Comparison of ENCODE assay signal across 25 cellular contexts in genomic region chr10:67553266-67553665, GRCh38.
"Had no signal": no experiment of that assay in that cellular context is flagged by ENCODE, and none has a peak within 500 bp of the region (broad histone marks: within the 10 kb centered on the region; RNA-seq: fewer than 3 reads in every experiment).

No MANE protein-coding gene starts in this region.

- DNase-seq: naive thymus-derived CD8-positive, alpha-beta T cell; nephron progenitor cell; nucleus accumbens; pancreas; right cardiac atrium; right lobe of liver; sigmoid colon; small intestine; stimulated activated CD4-positive, alpha-beta T cell treated with anti-CD3 and anti-CD28 coated beads, Interleukin-15, amount 100 ng/mL, for 24 hours; stimulated activated CD4-positive, alpha-beta T cell treated with anti-CD3 and anti-CD28 coated beads, Interleukin-2, amount 100 ng/mL, for 24 hours; stimulated activated CD4-positive, alpha-beta T cell treated with anti-CD3 and anti-CD28 coated beads, Interleukin-2, amount 100 ng/mL, for 48 hours; stimulated activated CD4-positive, alpha-beta T cell treated with anti-CD3 and anti-CD28 coated beads, Interleukin-4, amount 100 ng/mL, for 24 hours; stimulated activated naive B cell treated with anti-CD40 and anti-IgM and Interleukin-4, amounts not matched to agents 10 μg/mL and 1 μg/mL and 100 μg/mL, for 72 hours; stimulated activated naive CD4-positive, alpha-beta T cell treated with Interleukin-2 at 50 U/mL for 16 hours; stomach; thyroid gland; trophoblast cell; upper lobe of left lung had no signal

- H3K9me3 ChIP-seq: neutrophil, pancreas, prostate gland, right lobe of liver, sigmoid colon, thyroid gland, tibial nerve, upper lobe of left lung, vagina had no signal

- H3K4me3 ChIP-seq: pancreas, prostate gland, right lobe of liver, sigmoid colon, stomach, thoracic aorta, thyroid gland, tibial nerve, upper lobe of left lung, vagina had no signal

- H3K4me1 ChIP-seq: pancreas, prostate gland, right lobe of liver, stomach, thyroid gland, upper lobe of left lung, vagina had no signal

- H3K27me3 ChIP-seq: neutrophil, pancreas, right lobe of liver, sigmoid colon, stomach, thyroid gland, tibial nerve, upper lobe of left lung, vagina had no signal

- ATAC-seq: naive thymus-derived CD8-positive, alpha-beta T cell; natural killer cell treated with Interleukin-12 subunit alpha and Interleukin-12 subunit beta and Interleukin-15 and Interleukin-18, amount 100 ng/mL, for 72 hours; pancreas; right cardiac atrium; right lobe of liver; stimulated activated effector memory CD8-positive, alpha-beta T cell treated with anti-CD3 and anti-CD28 coated beads, Interleukin-12 subunit alpha, Interleukin-12 subunit beta, amount 100 ng/mL, for 72 hours; stimulated activated naive B cell treated with anti-CD40 and anti-IgM and Interleukin-4, amounts not matched to agents 10 μg/mL and 1 μg/mL and 100 μg/mL, for 72 hours had no signal

- H3K27ac ChIP-seq: neutrophil, pancreas, prostate gland, right lobe of liver, sigmoid colon, stomach, thoracic aorta, thyroid gland, tibial nerve, upper lobe of left lung, vagina had no signal

- H3K36me3 ChIP-seq: neutrophil, pancreas, prostate gland, right lobe of liver, sigmoid colon, stomach, thoracic aorta, thyroid gland, tibial nerve, upper lobe of left lung, vagina had no signal
